Comparison of ENCODE assay signal across 31 cellular contexts in the genomic region with DNA sequence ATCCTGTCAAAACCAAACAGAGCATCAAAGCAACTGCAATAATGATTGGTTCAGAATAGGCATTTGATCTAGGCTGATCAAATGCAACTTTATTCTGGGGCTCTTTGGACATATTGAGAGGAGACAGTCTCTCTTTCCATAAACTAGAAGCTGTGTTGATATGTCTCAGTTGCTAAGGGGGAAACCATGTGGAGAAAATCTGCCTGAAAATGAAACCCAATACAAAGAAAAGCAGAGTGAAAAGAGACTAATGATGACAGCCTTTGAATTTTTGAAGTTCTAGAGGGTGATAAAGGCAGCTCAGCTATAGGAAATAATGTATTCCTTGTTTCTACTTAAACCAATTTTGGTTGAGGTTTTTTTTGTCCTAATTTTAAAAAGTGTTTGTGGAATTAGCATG.
"Had no signal": no experiment of that assay in that cellular context is flagged by ENCODE, and none has a peak within 500 bp of the region (broad histone marks: within the 10 kb centered on the region; RNA-seq: fewer than 3 reads in every experiment).

No MANE protein-coding gene starts in this region.

- H3K27me3 ChIP-seq: adrenal gland, body of pancreas, brain microvascular endothelial cell, breast epithelium had no signal

- H3K4me3 ChIP-seq: adrenal gland, body of pancreas, breast epithelium had no signal

- H3K27ac ChIP-seq: adrenal gland, body of pancreas, brain microvascular endothelial cell, breast epithelium, VCaP had no signal

- H3K4me1 ChIP-seq: adrenal gland, body of pancreas, breast epithelium had no signal

- DNase-seq: activated B cell treated with CpG ODN at 0.5 μM for 24 hours; activated CD4-positive, alpha-beta memory T cell treated with anti-CD3 and anti-CD28 coated beads for 36 hours; activated CD4-positive, alpha-beta T cell treated with anti-CD3 and anti-CD28 coated beads for 4 hours; activated CD4-positive, alpha-beta T cell treated with anti-CD3 and anti-CD28 coated beads, Interleukin-2, amount 10 ng/mL, durations not matched to agents 24 days and 14 days; activated CD4-positive, alpha-beta T cell treated with anti-CD3 and anti-CD28 coated beads, Interleukin-2, amount 50 U/mL, for 1 hour; activated CD4-positive, alpha-beta T cell treated with anti-CD3 and anti-CD28 coated beads, Interleukin-2, amount 50 U/mL, for 4 hours; activated CD4-positive, CD25-positive, alpha-beta regulatory T cell treated with anti-CD3 and anti-CD28 coated beads, Interleukin-2, amount 50 U/mL, for 72 hours; activated CD8-positive, alpha-beta memory T cell treated with anti-CD3 and anti-CD28 coated beads, Interleukin-2, amount 50 U/mL, for 4 hours; activated CD8-positive, alpha-beta T cell treated with anti-CD3 and anti-CD28 coated beads for 36 hours; activated effector memory CD4-positive, alpha-beta T cell treated with anti-CD3 and anti-CD28 coated beads, Interleukin-2, amount 50 U/mL, for 16 hours; activated gamma-delta T cell treated with Interleukin-2 at 50 U/mL for 16 hours; activated naive CD4-positive, alpha-beta T cell; activated naive CD4-positive, alpha-beta T cell treated with anti-CD3 and anti-CD28 coated beads for 36 hours; activated naive CD4-positive, alpha-beta T cell treated with anti-CD3 and anti-CD28 coated beads, Interleukin-2, amount 50 U/mL, for 16 hours; activated naive CD8-positive, alpha-beta T cell treated with anti-CD3 and anti-CD28 coated beads for 36 hours; activated T-cell treated with anti-CD3 and anti-CD28 coated beads for 4 hours; activated T-cell treated with anti-CD3 and anti-CD28 coated beads, Interleukin-2, amount 50 U/mL, for 1 hour; activated T-cell treated with anti-CD3 and anti-CD28 coated beads, Interleukin-2, amount 50 U/mL, for 4 hours; activated T-cell treated with anti-CD3 and anti-CD28 coated beads, Interleukin-2, amount 50 U/mL, for 72 hours; adrenal gland; amniotic stem cell; aorta; body of pancreas; brain microvascular endothelial cell; central memory CD4-positive, alpha-beta T cell; T-helper 2 cell; T-helper 9 cell had no signal

- ATAC-seq: activated CD8-positive, alpha-beta T cell treated with anti-CD3 and anti-CD28 coated beads for 36 hours; activated naive CD4-positive, alpha-beta T cell treated with anti-CD3 and anti-CD28 coated beads, Interleukin-2, amount 50 U/mL, for 72 hours; activated T-cell treated with anti-CD3 and anti-CD28 coated beads, Interleukin-2, amount 50 U/mL, for 4 hours; activated T-cell treated with anti-CD3 and anti-CD28 coated beads, Interleukin-2, amount 50 U/mL, for 72 hours; activated T-helper 17 cell treated with anti-CD3 and anti-CD28 coated beads, Interleukin-2, amount 50 U/mL, for 72 hours; body of pancreas had no signal

- H3K9me3 ChIP-seq: adrenal gland, body of pancreas had no signal

- H3K36me3 ChIP-seq: adrenal gland, brain microvascular endothelial cell, breast epithelium had no signal
